ENCODE assay signal across 8 cellular contexts in the genomic region with DNA sequence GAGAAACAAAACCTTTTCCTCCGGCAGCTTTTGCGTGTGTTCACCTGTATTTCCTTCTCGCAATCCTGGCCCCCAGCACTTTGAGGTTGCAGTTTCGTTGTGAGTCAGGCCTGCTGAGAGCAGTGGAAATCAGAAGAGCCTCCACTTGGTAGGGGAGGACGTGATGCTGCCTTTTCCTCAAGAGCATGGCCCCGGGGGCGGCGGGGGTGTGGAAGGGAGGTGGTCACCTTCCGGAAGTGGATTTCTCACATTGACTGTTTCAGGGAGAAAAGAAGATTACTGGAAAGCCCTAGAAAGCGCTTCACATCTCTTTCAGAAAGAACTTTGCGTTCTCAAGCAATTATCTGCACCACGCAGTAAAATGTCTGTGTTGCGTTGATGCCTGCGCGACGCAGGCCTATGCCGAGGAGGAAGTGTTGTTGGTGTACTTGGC. TPM values are rescaled to one million over a fixed set of nuclear protein-coding genes. Genes with fewer than 3 reads are reported as not detected.
DNase-seq lines count a peak whose midpoint lies in the region; ATAC-seq lines count a peak whose summit lies in the region.

No MANE protein-coding gene starts in this region.

- ATAC-seq in GM19455 (IDR thresholded peaks at IDR 0.05; ENCODE audit: unreplicated experiment): peak; percentile 65
- ATAC-seq in HG03460 (IDR thresholded peaks at IDR 0.05; ENCODE audit: unreplicated experiment): peak; percentile 49
- ATAC-seq in Right ventricle myocardium superior (ENCODE audit: poor library complexity): no peak

- peak; percentile 44 to 76 for DNase-seq in activated T-helper 1 cell treated with anti-CD3 and anti-CD28 coated beads, Interleukin-2, amount 50 U/mL, for 16 hours (ENCODE audit: low read depth in 1 of 2, low spot score in 1 of 2)
- DNase-seq in stimulated activated CD8-positive, alpha-beta memory T cell treated with anti-CD3 and anti-CD28 coated beads, Interleukin-15, amount 100 ng/mL, for 1 hour (ENCODE audit: low read depth): peak; percentile 34
- no peak for DNase-seq in hepatic stellate cell (ENCODE audit: low spot score)
- DNase-seq in NCI-H748 treated with DMSO at 0.1 percent for 48 hours (lab: John Stamatoyannopoulos, UW): no peak
- DNase-seq in midbrain (lab: John Stamatoyannopoulos, UW): no peak
- DNase-seq in Right ventricle myocardium superior: no peak

- intact Hi-C loops in Right ventricle myocardium superior (cut with DNase I): no loop called here

RNA-seq across cellular contexts. Expression of a gene that starts 12.2 kb away (rescaled TPM):
- 0.43 TPM for total RNA-seq in Right ventricle myocardium superior

RNA-seq across cellular contexts. Expression of a gene that starts 13.9 kb away (rescaled TPM):
- total RNA-seq in Right ventricle myocardium superior: not detected

Comparison
In these comparisons a context has a peak if more than half of its experiments do, and no peak if none do; other contexts are left out.
1. DNase-seq: peak in activated T-helper 1 cell treated with anti-CD3 and anti-CD28 coated beads, Interleukin-2, amount 50 U/mL, for 16 hours (2 of 2) and stimulated activated CD8-positive, alpha-beta memory T cell treated with anti-CD3 and anti-CD28 coated beads, Interleukin-15, amount 100 ng/mL, for 1 hour (single experiment); none in hepatic stellate cell (single experiment), NCI-H748 treated with DMSO at 0.1 percent for 48 hours (single experiment), midbrain (single experiment) and Right ventricle myocardium superior (single experiment).